ENCODE assay signal across 9 cellular contexts in the genomic region with DNA sequence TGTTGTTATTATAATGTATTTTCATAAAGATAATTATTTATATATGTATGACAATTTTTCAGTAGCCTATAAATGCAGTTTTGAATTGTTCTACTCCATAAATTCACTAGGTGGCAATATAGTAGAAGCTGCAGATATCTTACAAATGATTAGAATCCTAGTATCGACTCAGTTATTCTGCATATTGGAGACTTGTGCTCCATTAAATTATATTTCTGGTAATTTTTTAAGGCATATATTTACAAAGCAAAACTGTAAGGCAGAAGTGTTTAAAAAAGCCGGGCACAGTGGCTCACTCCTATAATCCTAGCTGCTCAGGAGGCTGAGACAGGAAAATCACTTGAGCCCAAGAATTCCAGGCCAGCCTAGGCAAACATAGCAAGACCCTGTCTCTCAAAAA. TPM values are rescaled to one million over a fixed set of nuclear protein-coding genes. Genes with fewer than 3 reads are reported as not detected.
A peak's percentile ranks its signal among the peaks of the same experiment; 100 is the strongest.
DNase-seq lines count a peak whose midpoint lies in the region; ATAC-seq and TF ChIP-seq lines count a peak whose summit lies in the region.
"Had no signal": no experiment of that assay in that cellular context is flagged by ENCODE, and none has a peak within 500 bp of the region (broad histone marks: within the 10 kb centered on the region; RNA-seq: fewer than 3 reads in every experiment).

No MANE protein-coding gene starts in this region.

- H3K9me3 Mint-ChIP-seq in CD4-positive, alpha-beta T cell = no peaks in the 10 kb centered on the region
- H3K9me3 Mint-ChIP-seq: T-helper 1 cell treated with Interleukin-12 subunit alpha and Interleukin-12 subunit beta and Interleukin-4 antibody, amounts not matched to agents 30 μg/mL and 1 μg/mL, for 36 hours had no signal

- no peak overlapping the region for H3K4me3 Mint-ChIP-seq in CD4-positive, alpha-beta T cell
- H3K4me3 Mint-ChIP-seq: T-helper 1 cell treated with Interleukin-12 subunit alpha and Interleukin-12 subunit beta and Interleukin-4 antibody, amounts not matched to agents 30 μg/mL and 1 μg/mL, for 36 hours had no signal

- POLR2A ChIA-PET in CD4-positive, alpha-beta T cell (lab: Charles Lee) = no interaction called here

- CTCF ChIA-PET in CD4-positive, alpha-beta T cell (lab: Charles Lee) = interaction anchor here (1.0 kb wide), 1 partner anchor 105 kb away, joined by 3 read pairs; no protein-coding TSS in a partner anchor

- ATAC-seq in CD4-positive, alpha-beta T cell (ENCODE audit: poor library complexity) = no peak

- no peak for DNase-seq in CD4-positive, alpha-beta T cell
- DNase-seq in HT-29 (ENCODE audit: low spot score) (peak; percentile 54), SHP77 treated with DMSO at 0.1 percent for 48 hours (lab: John Stamatoyannopoulos, UW) (peak; percentile 6), iris pigment epithelial cell (ENCODE audit: low read depth) (peak; percentile 14), RPMI8226 (no peak), cortex of kidney (lab: John Stamatoyannopoulos, UW) (no peak)
- no peak for DNase-seq in stimulated activated CD4-positive, alpha-beta T cell treated with anti-CD3 and anti-CD28 coated beads, Interleukin-2, amount 100 ng/mL, for 24 hours
- DNase-seq in activated CD4-positive, alpha-beta T cell treated with anti-CD3 and anti-CD28 coated beads for 1 hour = no peak

- H3K27ac ChIP-seq in CD4-positive, alpha-beta T cell (ENCODE audit: low read depth, low read length) = no peak overlapping the region

- no peaks in the 10 kb centered on the region for H3K27me3 Mint-ChIP-seq in CD4-positive, alpha-beta T cell

- H3K4me1 Mint-ChIP-seq in CD4-positive, alpha-beta T cell (ENCODE audit: low read depth) = no peaks in the 10 kb centered on the region

- intact Hi-C loops in CD4-positive, alpha-beta T cell (cut with DNase I, micrococcal nuclease) = loop anchor here (1.0 to 5.0 kb wide), 2 partner anchors 103 to 106 kb away; no protein-coding TSS in a partner anchor

- H3K27me3 ChIP-seq in CD4-positive, alpha-beta T cell (ENCODE audit: control insufficient read depth, insufficient read depth, low read length) = no peaks in the 10 kb centered on the region

- H3K36me3 Mint-ChIP-seq in CD4-positive, alpha-beta T cell (ENCODE audit: low read depth) = peaks cover 4% of the 10 kb centered on the region

- H3K27ac Mint-ChIP-seq in CD4-positive, alpha-beta T cell = no peak overlapping the region
- H3K27ac Mint-ChIP-seq: T-helper 1 cell treated with Interleukin-12 subunit alpha and Interleukin-12 subunit beta and Interleukin-4 antibody, amounts not matched to agents 30 μg/mL and 1 μg/mL, for 36 hours had no signal

- H3K9me3 ChIP-seq in CD4-positive, alpha-beta T cell (ENCODE audit: control insufficient read depth, low read length) = no peaks in the 10 kb centered on the region

- peak; percentile 48 for TF ChIP-seq CTCF in CD4-positive, alpha-beta T cell (IDR thresholded peaks at IDR 0.05)

RNA-seq across cellular contexts. Expression of gene DPY19L3, which starts 58.7 kb away (rescaled TPM):
- 1 to 10 TPM; 7.3 to 8.5 TPM for total RNA-seq in CD4-positive, alpha-beta T cell
- total RNA-seq in HT-29 (2014; rRNA removed; shearing (Covaris generic)) = 17.2 and 21.9 TPM in 2 replicates

Comparison
In these comparisons a context has a peak if more than half of its experiments do, and no peak if none do; other contexts are left out.
1. DNase-seq: peak in HT-29 (single experiment), SHP77 treated with DMSO at 0.1 percent for 48 hours (single experiment) and iris pigment epithelial cell (single experiment); none in CD4-positive, alpha-beta T cell (0 of 10), RPMI8226 (single experiment), stimulated activated CD4-positive, alpha-beta T cell treated with anti-CD3 and anti-CD28 coated beads, Interleukin-2, amount 100 ng/mL, for 24 hours (0 of 2), activated CD4-positive, alpha-beta T cell treated with anti-CD3 and anti-CD28 coated beads for 1 hour (single experiment) and cortex of kidney (single experiment).